17 cellular contexts compared by ENCODE assay signal in the genomic region with DNA sequence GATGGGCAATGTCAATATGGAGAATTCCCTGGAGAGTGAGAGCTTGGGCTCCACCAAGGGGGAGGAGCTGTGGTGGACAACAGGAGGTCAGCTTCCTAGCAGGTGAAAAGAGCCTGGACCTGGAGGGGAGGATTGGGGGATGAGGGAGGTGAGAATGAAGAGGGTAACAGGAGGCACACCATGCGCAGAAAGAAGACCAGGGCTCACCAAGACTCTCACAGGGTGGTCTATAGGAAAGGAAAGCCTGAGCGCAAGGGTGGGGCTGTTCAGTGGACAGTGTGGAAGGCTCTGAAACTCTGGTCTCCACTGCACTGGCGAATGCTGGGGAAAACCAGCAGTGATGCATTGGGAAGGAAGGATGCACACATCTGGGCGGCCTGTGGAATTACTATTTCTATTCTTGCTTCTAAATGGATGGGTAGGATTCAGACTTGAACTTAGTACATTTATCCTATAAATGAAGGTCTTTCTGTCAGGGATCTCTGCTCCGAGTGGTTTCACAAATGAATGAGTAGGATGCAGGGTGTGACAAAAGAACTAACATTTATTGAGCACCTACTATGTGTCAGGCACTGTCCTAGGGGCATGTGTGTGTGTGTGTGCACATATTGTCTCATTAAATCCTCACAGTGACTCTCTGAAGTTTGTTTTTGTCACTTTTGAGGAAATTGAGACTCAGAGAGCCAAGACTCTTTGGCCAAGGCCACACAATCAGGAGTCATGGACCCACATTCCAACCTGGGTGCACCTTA.
DNase-seq lines count a peak whose midpoint lies in the region; ATAC-seq and TF ChIP-seq lines count a peak whose summit lies in the region.
"Had no signal": no experiment of that assay in that cellular context is flagged by ENCODE, and none has a peak within 500 bp of the region (broad histone marks: within the 10 kb centered on the region; RNA-seq: fewer than 3 reads in every experiment).

No MANE protein-coding gene starts in this region.

- H3K27me3 ChIP-seq in PC-9 (ENCODE audit: insufficient read depth, low read depth) (no peaks in the 10 kb centered on the region), esophagus muscularis mucosa (no peaks in the 10 kb centered on the region)
- H3K27me3 ChIP-seq: tibial artery had no signal

- peak overlapping the region; percentile 35 for H3K27ac Mint-ChIP-seq in activated CD8-positive, alpha-beta memory T cell treated with anti-CD3 and anti-CD28 coated beads, Interleukin-2, amount 10 ng/mL, durations not matched to agents 7 days and 5 days
- peak overlapping the region; percentile 74 for H3K27ac Mint-ChIP-seq in stimulated activated naive B cell treated with anti-CD40 and anti-IgM and Interleukin-4, amounts not matched to agents 10 μg/mL and 1 μg/mL and 100 μg/mL, for 72 hours

- H3K9me3 Mint-ChIP-seq in activated CD8-positive, alpha-beta memory T cell treated with anti-CD3 and anti-CD28 coated beads, Interleukin-2, amount 10 ng/mL, durations not matched to agents 7 days and 5 days (ENCODE audit: low read depth), result peaks cover 8% of the 10 kb centered on the region
- peaks cover 0 to 8% of the 10 kb centered on the region in 2 donors for H3K9me3 Mint-ChIP-seq in stimulated activated naive B cell treated with anti-CD40 and anti-IgM and Interleukin-4, amounts not matched to agents 10 μg/mL and 1 μg/mL and 100 μg/mL, for 72 hours

- 91% methylated on average over 5 of the region's 5 CpGs for WGBS in esophagus muscularis mucosa

- no TSS peak for BruUV-seq in PC-9 (replicated peaks; lab: Mats Ljungman, UMichigan)

- no peak overlapping the region for H3K4me3 Mint-ChIP-seq in activated CD8-positive, alpha-beta memory T cell treated with anti-CD3 and anti-CD28 coated beads, Interleukin-2, amount 10 ng/mL, durations not matched to agents 7 days and 5 days
- no peak overlapping the region for H3K4me3 Mint-ChIP-seq in stimulated activated naive B cell treated with anti-CD40 and anti-IgM and Interleukin-4, amounts not matched to agents 10 μg/mL and 1 μg/mL and 100 μg/mL, for 72 hours

- H3K79me2 ChIP-seq in PC-9 (ENCODE audit: low read depth), result no peaks in the 10 kb centered on the region

- H3K36me3 ChIP-seq in PC-9 (ENCODE audit: low read depth), result no peaks in the 10 kb centered on the region
- no peaks in the 10 kb centered on the region for H3K36me3 ChIP-seq in esophagus muscularis mucosa
- H3K36me3 ChIP-seq: tibial artery had no signal

- DNase-seq in activated CD8-positive, alpha-beta memory T cell treated with anti-CD3 and anti-CD28 coated beads, Interleukin-2, amount 10 ng/mL, durations not matched to agents 7 days and 5 days, result peak; percentile 19
- DNase-seq in activated CD8-positive, alpha-beta memory T cell treated with anti-CD3 and anti-CD28 coated beads, Interleukin-2, amount 50 U/mL, for 4 hours, result no peak
- DNase-seq in PC-9 (no peak), esophagus muscularis mucosa (ENCODE audit: extremely low spot score) (peak; percentile 60), DMS53 treated with DMSO at 0.1 percent for 48 hours (lab: John Stamatoyannopoulos, UW; ENCODE audit: unreplicated experiment) (no peak), NCI-H748 (lab: John Stamatoyannopoulos, UW; ENCODE audit: unreplicated experiment) (no peak), foreskin fibroblast (no peak)
- DNase-seq in stimulated activated naive B cell treated with anti-CD40 and anti-IgM and Interleukin-4, amounts not matched to agents 10 μg/mL and 1 μg/mL and 100 μg/mL, for 72 hours, result no peak
- DNase-seq: Karpas-422, midbrain, NCI-H1092, NCI-H2081 treated with DMSO at 0.1 percent for 48 hours, NCI-H510A treated with DMSO at 0.1 percent for 48 hours, SIG-M5, tibial artery had no signal

- no peak for TF ChIP-seq POLR2A in esophagus muscularis mucosa (IDR thresholded peaks at IDR 0.05; ENCODE audit: low read depth)

- peaks cover 13% of the 10 kb centered on the region for H3K4me1 Mint-ChIP-seq in activated CD8-positive, alpha-beta memory T cell treated with anti-CD3 and anti-CD28 coated beads, Interleukin-2, amount 10 ng/mL, durations not matched to agents 7 days and 5 days
- peaks cover 64 to 92% of the 10 kb centered on the region in 2 donors for H3K4me1 Mint-ChIP-seq in stimulated activated naive B cell treated with anti-CD40 and anti-IgM and Interleukin-4, amounts not matched to agents 10 μg/mL and 1 μg/mL and 100 μg/mL, for 72 hours

- POLR2A ChIA-PET in PC-9 (lab: Charles Lee; ENCODE audit: unreplicated experiment), result interaction anchor here (0.5 to 0.7 kb wide), 8 partner anchors 46 to 915 kb away, joined by 3 to 10 read pairs (median 5); no protein-coding TSS in a partner anchor

- no peaks in the 10 kb centered on the region for H4K20me1 ChIP-seq in PC-9 (ENCODE audit: insufficient read depth)

- no peak for ATAC-seq in activated CD8-positive, alpha-beta memory T cell treated with anti-CD3 and anti-CD28 coated beads, Interleukin-2, amount 10 ng/mL, durations not matched to agents 7 days and 5 days
- no peak for ATAC-seq in stimulated activated naive B cell treated with anti-CD40 and anti-IgM and Interleukin-4, amounts not matched to agents 10 μg/mL and 1 μg/mL and 100 μg/mL, for 72 hours (replicated peaks)

- H3K27me3 Mint-ChIP-seq in activated CD8-positive, alpha-beta memory T cell treated with anti-CD3 and anti-CD28 coated beads, Interleukin-2, amount 10 ng/mL, durations not matched to agents 7 days and 5 days, result no peaks in the 10 kb centered on the region
- H3K27me3 Mint-ChIP-seq in stimulated activated naive B cell treated with anti-CD40 and anti-IgM and Interleukin-4, amounts not matched to agents 10 μg/mL and 1 μg/mL and 100 μg/mL, for 72 hours, result no peaks in the 10 kb centered on the region
- H3K27me3 Mint-ChIP-seq: T-cell had no signal

- TF ChIP-seq CTCF in PC-9 (conservative IDR thresholded peaks at IDR 0.05) (no peak), esophagus muscularis mucosa (IDR thresholded peaks at IDR 0.05) (no peak), foreskin fibroblast (IDR thresholded peaks at IDR 0.05; ENCODE audit: low read depth, low read length) (no peak)

- H3K9me3 ChIP-seq in PC-9 (ENCODE audit: insufficient read depth, low read depth) (peaks cover 20% of the 10 kb centered on the region; the same call in 1 of the 2 replicates), esophagus muscularis mucosa (peaks cover 0 to 8% (median 0%) of the 10 kb centered on the region in 4 donors)
- H3K9me3 ChIP-seq: tibial artery had no signal

- peak overlapping the region; percentile 53 for H3K4me2 ChIP-seq in PC-9

- intact Hi-C loops in PC-9 (cut with micrococcal nuclease; ENCODE audit: unreplicated experiment) (loop anchor here (2.0 to 5.0 kb wide), 5 partner anchors 462 to 1172 kb away; no protein-coding TSS in a partner anchor), esophagus muscularis mucosa (cut with DNase I) (no loop called here)

- TF ChIP-seq EP300 in esophagus muscularis mucosa (IDR thresholded peaks at IDR 0.05), result no peak

- H3K4me1 ChIP-seq in PC-9 (replicated peaks; ENCODE audit: insufficient read depth) (peaks cover 20% of the 10 kb centered on the region), esophagus muscularis mucosa (peaks cover 4 to 7% (median 5%) of the 10 kb centered on the region in 4 donors)

- H3K27ac ChIP-seq in PC-9 (peak overlapping the region; percentile 71), esophagus muscularis mucosa (replicated peaks in 1 of 4) (no peak overlapping the region)
- H3K27ac ChIP-seq: tibial artery, VCaP had no signal

- H3K9me2 ChIP-seq in PC-9 (ENCODE audit: insufficient read depth), result no peaks in the 10 kb centered on the region

- H3K4me3 ChIP-seq in PC-9 (no peak overlapping the region), esophagus muscularis mucosa (no peak overlapping the region), foreskin fibroblast (ENCODE audit: low read depth in 1 of 2, low read length in 2 of 2) (no peak overlapping the region)
- H3K4me3 ChIP-seq: tibial artery had no signal

- CTCF ChIA-PET in activated CD8-positive, alpha-beta memory T cell treated with anti-CD3 and anti-CD28 coated beads, Interleukin-2, amount 10 ng/mL, durations not matched to agents 7 days and 5 days (lab: Charles Lee), result no interaction called here
- CTCF ChIA-PET in PC-9 (lab: Charles Lee), result interaction anchor here (0.6 to 1.1 kb wide), 5 partner anchors 12 to 1175 kb away, joined by 3 to 7 read pairs (median 4); no protein-coding TSS in a partner anchor

- H3F3A ChIP-seq in PC-9 (ENCODE audit: insufficient read depth, low read depth), result peaks cover 31% of the 10 kb centered on the region

- peaks cover 10% of the 10 kb centered on the region for H3K36me3 Mint-ChIP-seq in activated CD8-positive, alpha-beta memory T cell treated with anti-CD3 and anti-CD28 coated beads, Interleukin-2, amount 10 ng/mL, durations not matched to agents 7 days and 5 days
- H3K36me3 Mint-ChIP-seq in stimulated activated naive B cell treated with anti-CD40 and anti-IgM and Interleukin-4, amounts not matched to agents 10 μg/mL and 1 μg/mL and 100 μg/mL, for 72 hours, result peaks cover 35 to 63% of the 10 kb centered on the region in 2 donors
- H3K36me3 Mint-ChIP-seq: T-cell had no signal

- H2AFZ ChIP-seq in PC-9, result no peak overlapping the region

Comparison
In these comparisons a context has a peak if more than half of its experiments do, and no peak if none do; other contexts are left out.
1. DNase-seq: peak in activated CD8-positive, alpha-beta memory T cell treated with anti-CD3 and anti-CD28 coated beads, Interleukin-2, amount 10 ng/mL, durations not matched to agents 7 days and 5 days (single experiment) and esophagus muscularis mucosa (single experiment); none in activated CD8-positive, alpha-beta memory T cell treated with anti-CD3 and anti-CD28 coated beads, Interleukin-2, amount 50 U/mL, for 4 hours (single experiment), PC-9 (0 of 2), stimulated activated naive B cell treated with anti-CD40 and anti-IgM and Interleukin-4, amounts not matched to agents 10 μg/mL and 1 μg/mL and 100 μg/mL, for 72 hours (single experiment), DMS53 treated with DMSO at 0.1 percent for 48 hours (single experiment), NCI-H748 (single experiment) and foreskin fibroblast (0 of 2).